In the genomic region with DNA sequence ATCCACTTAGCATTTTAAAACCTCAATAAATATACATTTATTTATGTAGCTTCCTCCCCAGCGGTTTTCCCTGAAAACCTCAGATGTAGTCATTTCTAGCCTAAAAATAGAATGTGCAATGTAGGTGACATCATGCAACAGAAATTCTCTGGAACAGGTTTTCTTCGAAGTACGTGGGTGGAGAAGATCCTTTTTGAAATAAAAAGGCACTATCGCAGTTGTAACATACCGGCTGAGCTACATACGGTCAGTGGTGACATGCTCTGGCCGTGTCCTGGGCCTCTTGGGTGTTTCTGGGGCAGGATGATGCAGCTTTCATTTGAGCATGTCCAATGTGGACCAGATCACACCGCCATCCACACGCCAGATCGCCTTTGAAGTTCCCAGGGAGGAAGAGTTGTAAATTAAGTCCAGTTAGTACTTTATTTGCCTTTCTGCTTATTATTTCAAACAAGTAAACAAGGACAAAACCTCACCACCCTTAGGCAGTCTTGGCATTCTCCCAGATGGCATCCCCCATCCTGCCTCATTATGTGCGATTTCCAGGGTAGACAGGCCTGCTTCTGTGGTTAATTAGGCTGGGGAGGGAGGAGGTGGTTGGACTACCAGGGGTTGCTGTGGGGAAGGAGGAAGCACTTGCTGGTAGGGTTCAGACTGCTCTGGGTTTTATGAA, we compare ENCODE assay signal across 7 cellular contexts.
DNase-seq lines count a peak whose midpoint lies in the region; ATAC-seq lines count a peak whose summit lies in the region.

No MANE protein-coding gene starts in this region.

- H3K27ac ChIP-seq in mesendoderm (ENCODE audit: low read depth, low read length), result no peak overlapping the region

- no peak overlapping the region for H2BK5ac ChIP-seq in mesendoderm (ENCODE audit: low read length)

- H3K56ac ChIP-seq in mesendoderm (ENCODE audit: low read length), result no peak overlapping the region

- H3K4me3 Mint-ChIP-seq in activated T-helper 17 cell treated with anti-CD3 and anti-CD28 coated beads, Interleukin-2, amount 50 U/mL, for 72 hours, result peak overlapping the region; percentile 80

- H3K9ac ChIP-seq in mesendoderm (ENCODE audit: low read length), result no peak overlapping the region

- H3K27ac Mint-ChIP-seq in activated T-helper 17 cell treated with anti-CD3 and anti-CD28 coated beads, Interleukin-2, amount 50 U/mL, for 72 hours, result peak overlapping the region; percentile 98

- no peak overlapping the region for H3K4me3 ChIP-seq in mesendoderm (ENCODE audit: low read length)

- H3K36me3 Mint-ChIP-seq in activated T-helper 17 cell treated with anti-CD3 and anti-CD28 coated beads, Interleukin-2, amount 50 U/mL, for 72 hours (ENCODE audit: low read depth), result peaks cover 5% of the 10 kb centered on the region

- DNase-seq in GM04504 (ENCODE audit: low read depth) (peak; percentile 64), NCI-H1417 (lab: John Stamatoyannopoulos, UW) (peak in 2 of 3 experiments; percentile 82 to 96), mesendoderm (peak; percentile 45), NCI-H187 treated with DMSO at 0.1 percent for 48 hours (lab: John Stamatoyannopoulos, UW) (no peak)

- H3K9me3 Mint-ChIP-seq in activated T-helper 17 cell treated with anti-CD3 and anti-CD28 coated beads, Interleukin-2, amount 50 U/mL, for 72 hours, result no peaks in the 10 kb centered on the region

- no peak overlapping the region for H2BK15ac ChIP-seq in mesendoderm (replicated peaks; ENCODE audit: low read depth)

- no peak overlapping the region for H2BK120ac ChIP-seq in mesendoderm (ENCODE audit: low read depth, low read length)

- no peak overlapping the region for H3K4ac ChIP-seq in mesendoderm (ENCODE audit: low read depth, low read length)

- no peak overlapping the region for H2AK5ac ChIP-seq in mesendoderm (ENCODE audit: low read length)

- H3K36me3 ChIP-seq in mesendoderm (ENCODE audit: control insufficient read depth, insufficient read depth, low read length), result no peaks in the 10 kb centered on the region

- H3K79me2 ChIP-seq in mesendoderm (ENCODE audit: control insufficient read depth, insufficient read depth, low read length), result no peaks in the 10 kb centered on the region

- ATAC-seq in activated T-helper 17 cell treated with anti-CD3 and anti-CD28 coated beads, Interleukin-2, amount 50 U/mL, for 72 hours (replicated peaks), result peak; percentile 78
- ATAC-seq in HG03442 (IDR thresholded peaks at IDR 0.05; ENCODE audit: unreplicated experiment), result no peak
- no peak for ATAC-seq in HG03135 (IDR thresholded peaks at IDR 0.05; ENCODE audit: unreplicated experiment)

- H3K4me1 Mint-ChIP-seq in activated T-helper 17 cell treated with anti-CD3 and anti-CD28 coated beads, Interleukin-2, amount 50 U/mL, for 72 hours, result peaks cover 43% of the 10 kb centered on the region

- no peak overlapping the region for H3K18ac ChIP-seq in mesendoderm (ENCODE audit: low read length)

- WGBS in mesendoderm (ENCODE audit: extremely low coverage, insufficient coverage, low lambda C conversion rate), result no CpG with 5 or more reads among the region's 11 CpGs

- H3K79me1 ChIP-seq in mesendoderm (ENCODE audit: low read length), result no peaks in the 10 kb centered on the region

- H4K5ac ChIP-seq in mesendoderm (ENCODE audit: low read length), result no peak overlapping the region

- peaks cover 7% of the 10 kb centered on the region for H3K4me1 ChIP-seq in mesendoderm (ENCODE audit: control insufficient read depth, low read depth, low read length)

- no peak overlapping the region for H3K4me2 ChIP-seq in mesendoderm (ENCODE audit: low read length)

- no peaks in the 10 kb centered on the region for H3K27me3 ChIP-seq in mesendoderm (ENCODE audit: insufficient read depth, low read length, poor library complexity)

- no peak overlapping the region for H4K8ac ChIP-seq in mesendoderm (ENCODE audit: low read depth, low read length)

- H3K23ac ChIP-seq in mesendoderm (ENCODE audit: low read length), result no peak overlapping the region

- H3K27me3 Mint-ChIP-seq in activated T-helper 17 cell treated with anti-CD3 and anti-CD28 coated beads, Interleukin-2, amount 50 U/mL, for 72 hours, result peaks cover 3% of the 10 kb centered on the region
